In genomic region chr2:88797164-88797563, GRCh38 we compare ENCODE assay signal across 5 cellular contexts.
DNase-seq lines count a peak whose midpoint lies in the region; ATAC-seq and TF ChIP-seq lines count a peak whose summit lies in the region.
"Not testable (repeated sequence)": the region's sequence is repeated elsewhere in the genome, so short reads cannot be mapped to it uniquely, and the experiment has no call there.

No MANE protein-coding gene starts in this region.

- H3K27ac ChIP-seq in RWPE2 (ENCODE audit: poor library complexity, severe bottlenecking); foreskin keratinocyte: not testable (repeated sequence)

- H3K9ac ChIP-seq in endocrine pancreas (ENCODE audit: control insufficient read depth, insufficient read depth, low read length) = not testable (repeated sequence)

- H3K36me3 Mint-ChIP-seq in activated T-cell treated with anti-CD3 and anti-CD28 coated beads, Interleukin-2, amount 50 U/mL, for 72 hours (ENCODE audit: insufficient read depth in 2 of 2) = not testable (repeated sequence)

- not testable (repeated sequence) for H3K4me3 Mint-ChIP-seq in activated T-cell treated with anti-CD3 and anti-CD28 coated beads, Interleukin-2, amount 50 U/mL, for 72 hours; stimulated activated naive CD8-positive, alpha-beta T cell treated with anti-CD3 and anti-CD28 coated beads, Interleukin-15, amount 100 ng/mL, for 72 hours

- TF ChIP-seq CTCF in RWPE2 (IDR thresholded peaks at IDR 0.05; ENCODE audit: poor library complexity, severe bottlenecking); foreskin keratinocyte (conservative IDR thresholded peaks at IDR 0.05): not testable (repeated sequence)

- not testable (repeated sequence) for H3K4me3 ChIP-seq in RWPE2 (ENCODE audit: severe bottlenecking)
- peak overlapping the region; percentile 10 for H3K4me3 ChIP-seq in endocrine pancreas (ENCODE audit: control insufficient read depth, insufficient read depth, low read length)

- not testable (repeated sequence) for H3K9me3 ChIP-seq in RWPE2 (ENCODE audit: severe bottlenecking); endocrine pancreas (ENCODE audit: control insufficient read depth, low read length)

- not testable (repeated sequence) for H3K4me1 Mint-ChIP-seq in activated T-cell treated with anti-CD3 and anti-CD28 coated beads, Interleukin-2, amount 50 U/mL, for 72 hours (ENCODE audit: low read depth); stimulated activated naive CD8-positive, alpha-beta T cell treated with anti-CD3 and anti-CD28 coated beads, Interleukin-15, amount 100 ng/mL, for 72 hours

- not testable (repeated sequence) for H3K4me1 ChIP-seq in RWPE2 (ENCODE audit: insufficient read depth, poor library complexity, severe bottlenecking); foreskin keratinocyte
- peaks cover 27% of the 10 kb centered on the region for H3K4me1 ChIP-seq in endocrine pancreas (ENCODE audit: control insufficient read depth, insufficient read depth, low read length)

- ATAC-seq in RWPE2 (ENCODE audit: low read depth) (peak; percentile 12; the same call in 1 of the 3 replicates), foreskin keratinocyte (peak; percentile 65)
- ATAC-seq in activated T-cell treated with anti-CD3 and anti-CD28 coated beads, Interleukin-2, amount 50 U/mL, for 72 hours (replicated peaks in 1 of 2) = peak; percentile 60 to 62
- ATAC-seq in stimulated activated naive CD8-positive, alpha-beta T cell treated with anti-CD3 and anti-CD28 coated beads, Interleukin-15, amount 100 ng/mL, for 72 hours = peak; percentile 40

- not testable (repeated sequence) for H3K27me3 ChIP-seq in RWPE2 (ENCODE audit: insufficient read depth, poor library complexity, severe bottlenecking); endocrine pancreas (ENCODE audit: control insufficient read depth, insufficient read depth, low read length); foreskin keratinocyte

- H3K9me3 Mint-ChIP-seq in activated T-cell treated with anti-CD3 and anti-CD28 coated beads, Interleukin-2, amount 50 U/mL, for 72 hours; stimulated activated naive CD8-positive, alpha-beta T cell treated with anti-CD3 and anti-CD28 coated beads, Interleukin-15, amount 100 ng/mL, for 72 hours: not testable (repeated sequence)

- not testable (repeated sequence) for H3K27me3 Mint-ChIP-seq in activated T-cell treated with anti-CD3 and anti-CD28 coated beads, Interleukin-2, amount 50 U/mL, for 72 hours (ENCODE audit: low read depth); stimulated activated naive CD8-positive, alpha-beta T cell treated with anti-CD3 and anti-CD28 coated beads, Interleukin-15, amount 100 ng/mL, for 72 hours

- not testable (repeated sequence) for H3K27ac Mint-ChIP-seq in activated T-cell treated with anti-CD3 and anti-CD28 coated beads, Interleukin-2, amount 50 U/mL, for 72 hours; stimulated activated naive CD8-positive, alpha-beta T cell treated with anti-CD3 and anti-CD28 coated beads, Interleukin-15, amount 100 ng/mL, for 72 hours

- H3K36me3 ChIP-seq in RWPE2 (ENCODE audit: low read depth); endocrine pancreas (ENCODE audit: control insufficient read depth, insufficient read depth, low read length): not testable (repeated sequence)

- not testable (repeated sequence) for DNase-seq in RWPE2 (ENCODE audit: low spot score); activated T-cell treated with anti-CD3 and anti-CD28 coated beads, Interleukin-2, amount 50 U/mL, for 72 hours; foreskin keratinocyte; stimulated activated naive CD8-positive, alpha-beta T cell treated with anti-CD3 and anti-CD28 coated beads, Interleukin-15, amount 100 ng/mL, for 72 hours

Comparison
In these comparisons a context has a peak if more than half of its experiments do, and no peak if none do; other contexts are left out.
1. ATAC-seq: peak in every context shown above with its lines; median percentile 65 in foreskin keratinocyte; 61 in activated T-cell treated with anti-CD3 and anti-CD28 coated beads, Interleukin-2, amount 50 U/mL, for 72 hours; 40 in stimulated activated naive CD8-positive, alpha-beta T cell treated with anti-CD3 and anti-CD28 coated beads, Interleukin-15, amount 100 ng/mL, for 72 hours; 12 in RWPE2.